Comparison of ENCODE assay signal across 13 cellular contexts in the genomic region with DNA sequence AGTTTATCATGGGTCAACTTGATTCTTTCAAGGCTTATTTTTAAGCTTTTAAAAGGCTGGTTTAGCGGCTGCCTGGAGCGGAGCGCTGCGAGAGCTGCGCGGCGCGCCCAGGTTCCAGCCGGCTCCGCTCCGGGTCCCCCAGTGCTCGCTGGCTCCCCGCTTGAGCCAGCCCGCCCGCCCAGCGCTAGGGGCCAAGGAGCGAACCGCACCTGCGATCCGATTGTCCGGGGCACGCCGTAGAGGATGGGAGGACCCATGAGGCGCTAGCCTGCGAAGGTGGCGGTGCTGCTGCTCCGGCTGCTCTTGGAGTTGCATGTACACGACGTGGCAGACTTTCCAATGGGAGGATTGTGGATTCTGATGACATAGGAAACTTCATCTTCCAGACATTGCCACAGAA. TPM values are rescaled to one million over a fixed set of nuclear protein-coding genes. Genes with fewer than 3 reads are reported as not detected.
A peak's percentile ranks its signal among the peaks of the same experiment; 100 is the strongest.
DNase-seq lines count a peak whose midpoint lies in the region; FAIRE-seq and TF ChIP-seq lines count a peak whose summit lies in the region.
"Had no signal": no experiment of that assay in that cellular context is flagged by ENCODE, and none has a peak within 500 bp of the region (broad histone marks: within the 10 kb centered on the region; RNA-seq: fewer than 3 reads in every experiment).

No MANE protein-coding gene starts in this region.

- H3K9me3 Mint-ChIP-seq in chondrocyte (ENCODE audit: low read depth) = peaks cover 7% of the 10 kb centered on the region

- TF ChIP-seq CTCF in chondrocyte (IDR thresholded peaks at IDR 0.05) (no peak), kidney (IDR thresholded peaks at IDR 0.05; ENCODE audit: borderline replicate concordance, extremely low read depth, insufficient read depth) (no peak), spleen (IDR thresholded peaks at IDR 0.05 in 8 of 11, conservative IDR thresholded peaks at IDR 0.05 in 3 of 11) (no peak), GM20000 (IDR thresholded peaks at IDR 0.05; ENCODE audit: extremely low read depth, missing control alignments) (no peak)

- no peak overlapping the region for H3K9ac ChIP-seq in kidney (ENCODE audit: low read length in 2 of 2)

- H3K36me3 Mint-ChIP-seq in chondrocyte (ENCODE audit: low read depth) = peaks cover 1% of the 10 kb centered on the region

- DNase-seq in NCI-H1105 treated with DMSO at 0.1 percent for 48 hours (lab: John Stamatoyannopoulos, UW) (peak; percentile 35), NCI-H1105 (lab: John Stamatoyannopoulos, UW) (no peak), chondrocyte (ENCODE audit: low spot score) (peak; percentile 80), kidney (peak; percentile 70), spleen (peak; percentile 70), GM20000 (ENCODE audit: low spot score) (no peak), NOMO-1 treated with DMSO at 0.1 percent for 48 hours (lab: John Stamatoyannopoulos, UW; ENCODE audit: unreplicated experiment) (no peak)
- no peak for DNase-seq in central memory CD4-positive, alpha-beta T cell
- DNase-seq: activated effector memory CD4-positive, alpha-beta T cell treated with Interleukin-2 at 50 U/mL for 16 hours; stimulated activated CD4-positive, alpha-beta T cell treated with anti-CD3 and anti-CD28 coated beads, Interleukin-4, amount 100 ng/mL, for 4 hours; thyroid gland had no signal

- no peaks in the 10 kb centered on the region for H3K36me3 ChIP-seq in kidney (ENCODE audit: control insufficient read depth in 1 of 2, insufficient read depth in 2 of 2, low read length in 2 of 2)
- no peaks in the 10 kb centered on the region for H3K36me3 ChIP-seq in spleen
- H3K36me3 ChIP-seq: thyroid gland had no signal

- intact Hi-C loops in kidney (cut with DNase I) (no loop called here), spleen (cut with DNase I; ENCODE audit: low total_unique reads) (no loop called here)

- H3K4me1 ChIP-seq in kidney (ENCODE audit: control insufficient read depth in 1 of 2, insufficient read depth in 1 of 2, low read depth in 1 of 2, low read length in 2 of 2) = no peaks in the 10 kb centered on the region
- no peaks in the 10 kb centered on the region for H3K4me1 ChIP-seq in spleen
- H3K4me1 ChIP-seq: thyroid gland had no signal

- peaks cover 24% of the 10 kb centered on the region for H3K27me3 Mint-ChIP-seq in chondrocyte (ENCODE audit: low read depth)

- no peak overlapping the region for H3K27ac Mint-ChIP-seq in chondrocyte (ENCODE audit: unreplicated experiment)

- H3K4me3 ChIP-seq in kidney (ENCODE audit: low read length in 2 of 2) (no peak overlapping the region), spleen (peak overlapping the region in 1 of 8 donors; percentile 9)
- H3K4me3 ChIP-seq: thyroid gland had no signal

- peak overlapping the region; percentile 59 for H3K4me3 Mint-ChIP-seq in chondrocyte (ENCODE audit: unreplicated experiment)

- H3K27ac ChIP-seq in kidney (ENCODE audit: low read depth in 2 of 2, low read length in 2 of 2) = no peak overlapping the region
- no peak overlapping the region for H3K27ac ChIP-seq in spleen
- H3K27ac ChIP-seq: thyroid gland had no signal

- peaks cover 0 to 11% (median 0%) of the 10 kb centered on the region in 7 donors for H3K27me3 ChIP-seq in spleen (replicated peaks in 1 of 7)
- H3K27me3 ChIP-seq: thyroid gland had no signal

- no peak for TF ChIP-seq POLR2A in spleen (IDR thresholded peaks at IDR 0.05)

- 6 to 15% (median 13%) methylated on average over 13 to 29 of the region's 29 CpGs for WGBS in spleen, 5 donors

- FAIRE-seq in kidney (lab: Jason Lieb, UNC) = no peak
- FAIRE-seq: GM19239 had no signal

- peaks cover 6% of the 10 kb centered on the region for H3K4me1 Mint-ChIP-seq in chondrocyte (ENCODE audit: low read depth)

- no peaks in the 10 kb centered on the region for H3K9me3 ChIP-seq in kidney (ENCODE audit: control insufficient read depth in 1 of 2, low read length in 2 of 2)
- peaks cover 0 to 4% (median 0%) of the 10 kb centered on the region in 8 donors for H3K9me3 ChIP-seq in spleen
- H3K9me3 ChIP-seq: thyroid gland had no signal

RNA-seq across cellular contexts. Expression of gene CFHR4, which starts 9.9 kb away (rescaled TPM):
- total RNA-seq in chondrocyte (not detected in 3 replicates), kidney (0.35 TPM), spleen (under 1 TPM in 2 of 7 donors, not detected in 5; 0.32 to 0.40 TPM)
- polyA plus RNA-seq in kidney (ENCODE audit: insufficient read depth, low read depth, low replicate concordance) (not detected), spleen (not detected)
- total RNA-seq: A172, thyroid gland had no signal

RNA-seq across cellular contexts. Expression of gene CFHR1, which starts 58.4 kb away (rescaled TPM):
- total RNA-seq in chondrocyte = not detected in 3 replicates
- total RNA-seq in kidney = 22.0 TPM
- polyA plus RNA-seq in kidney (ENCODE audit: insufficient read depth, low read depth, low replicate concordance) = 2.7 TPM
- 1 to 10 TPM in 6 of 7 donors, under 1 TPM in 1; 0.59 to 8.8 (median 4.1) TPM for total RNA-seq in spleen
- 10 to 100 TPM in 2 of 3 donors, 1 to 10 TPM in 1; 6.3 to 24.6 (median 16.5) TPM for polyA plus RNA-seq in spleen
- total RNA-seq: thyroid gland had no signal

Comparison
In these comparisons a context has a peak if more than half of its experiments do, and no peak if none do; other contexts are left out.
1. DNase-seq: peak in NCI-H1105 treated with DMSO at 0.1 percent for 48 hours (single experiment), chondrocyte (single experiment), kidney (single experiment) and spleen (single experiment); none in NCI-H1105 (single experiment), central memory CD4-positive, alpha-beta T cell (single experiment), GM20000 (single experiment) and NOMO-1 treated with DMSO at 0.1 percent for 48 hours (single experiment).